Comparison of ENCODE assay signal across 32 cellular contexts in the genomic region with DNA sequence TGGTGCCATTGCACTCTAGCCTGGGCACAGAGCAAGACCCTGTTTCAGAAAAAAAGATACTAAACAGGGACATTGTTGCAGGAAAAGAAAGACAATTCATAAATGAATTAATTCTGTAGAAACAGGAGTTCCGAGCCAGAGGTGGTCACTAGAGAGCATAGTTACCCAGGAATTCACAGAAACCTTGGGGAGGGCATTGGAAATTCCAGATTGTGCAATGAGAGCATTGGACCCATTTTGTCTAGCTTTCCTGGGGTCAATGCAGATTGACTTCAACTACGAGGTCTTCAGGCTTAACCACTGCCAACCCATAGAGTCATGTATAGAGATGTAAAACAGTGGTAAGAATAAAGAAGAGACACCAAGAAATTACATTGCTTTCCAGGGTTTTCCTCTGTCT.
"Had no signal": no experiment of that assay in that cellular context is flagged by ENCODE, and none has a peak within 500 bp of the region (broad histone marks: within the 10 kb centered on the region; RNA-seq: fewer than 3 reads in every experiment).

No MANE protein-coding gene starts in this region.

- H3K27me3 ChIP-seq: adrenal gland, body of pancreas, brain microvascular endothelial cell, breast epithelium had no signal

- H3K36me3 ChIP-seq: adrenal gland, brain microvascular endothelial cell, breast epithelium had no signal

- H3K4me3 ChIP-seq: adrenal gland, body of pancreas, breast epithelium had no signal

- H3K4me1 ChIP-seq: adrenal gland, body of pancreas, breast epithelium had no signal

- ATAC-seq: activated CD8-positive, alpha-beta T cell treated with anti-CD3 and anti-CD28 coated beads for 36 hours; activated naive CD4-positive, alpha-beta T cell treated with anti-CD3 and anti-CD28 coated beads, Interleukin-2, amount 50 U/mL, for 72 hours; activated T-cell treated with anti-CD3 and anti-CD28 coated beads, Interleukin-2, amount 50 U/mL, for 4 hours; activated T-cell treated with anti-CD3 and anti-CD28 coated beads, Interleukin-2, amount 50 U/mL, for 72 hours; activated T-helper 17 cell treated with anti-CD3 and anti-CD28 coated beads, Interleukin-2, amount 50 U/mL, for 72 hours; body of pancreas had no signal

- H3K9me3 ChIP-seq: adrenal gland, body of pancreas, breast epithelium had no signal

- H3K27ac ChIP-seq: adrenal gland, body of pancreas, brain microvascular endothelial cell, breast epithelium, VCaP had no signal

- DNase-seq: activated B cell treated with CpG ODN at 0.5 μM for 24 hours; activated CD4-positive, alpha-beta memory T cell treated with anti-CD3 and anti-CD28 coated beads for 36 hours; activated CD4-positive, alpha-beta T cell treated with anti-CD3 and anti-CD28 coated beads for 4 hours; activated CD4-positive, alpha-beta T cell treated with anti-CD3 and anti-CD28 coated beads, Interleukin-2, amount 10 ng/mL, durations not matched to agents 24 days and 14 days; activated CD4-positive, alpha-beta T cell treated with anti-CD3 and anti-CD28 coated beads, Interleukin-2, amount 50 U/mL, for 1 hour; activated CD4-positive, alpha-beta T cell treated with anti-CD3 and anti-CD28 coated beads, Interleukin-2, amount 50 U/mL, for 4 hours; activated CD4-positive, CD25-positive, alpha-beta regulatory T cell treated with anti-CD3 and anti-CD28 coated beads, Interleukin-2, amount 50 U/mL, for 72 hours; activated CD8-positive, alpha-beta memory T cell treated with anti-CD3 and anti-CD28 coated beads, Interleukin-2, amount 50 U/mL, for 4 hours; activated CD8-positive, alpha-beta T cell treated with anti-CD3 and anti-CD28 coated beads for 36 hours; activated effector memory CD4-positive, alpha-beta T cell treated with anti-CD3 and anti-CD28 coated beads, Interleukin-2, amount 50 U/mL, for 16 hours; activated gamma-delta T cell treated with Interleukin-2 at 50 U/mL for 16 hours; activated naive CD4-positive, alpha-beta T cell; activated naive CD4-positive, alpha-beta T cell treated with anti-CD3 and anti-CD28 coated beads for 36 hours; activated naive CD4-positive, alpha-beta T cell treated with anti-CD3 and anti-CD28 coated beads, Interleukin-2, amount 50 U/mL, for 16 hours; activated naive CD8-positive, alpha-beta T cell treated with anti-CD3 and anti-CD28 coated beads for 36 hours; activated T-cell treated with anti-CD3 and anti-CD28 coated beads for 4 hours; activated T-cell treated with anti-CD3 and anti-CD28 coated beads, Interleukin-2, amount 50 U/mL, for 1 hour; activated T-cell treated with anti-CD3 and anti-CD28 coated beads, Interleukin-2, amount 50 U/mL, for 4 hours; activated T-cell treated with anti-CD3 and anti-CD28 coated beads, Interleukin-2, amount 50 U/mL, for 72 hours; adrenal gland; amniotic stem cell; aorta; body of pancreas; brain microvascular endothelial cell; central memory CD4-positive, alpha-beta T cell; T-helper 1 cell; T-helper 2 cell; T-helper 9 cell had no signal
